In the genomic region with DNA sequence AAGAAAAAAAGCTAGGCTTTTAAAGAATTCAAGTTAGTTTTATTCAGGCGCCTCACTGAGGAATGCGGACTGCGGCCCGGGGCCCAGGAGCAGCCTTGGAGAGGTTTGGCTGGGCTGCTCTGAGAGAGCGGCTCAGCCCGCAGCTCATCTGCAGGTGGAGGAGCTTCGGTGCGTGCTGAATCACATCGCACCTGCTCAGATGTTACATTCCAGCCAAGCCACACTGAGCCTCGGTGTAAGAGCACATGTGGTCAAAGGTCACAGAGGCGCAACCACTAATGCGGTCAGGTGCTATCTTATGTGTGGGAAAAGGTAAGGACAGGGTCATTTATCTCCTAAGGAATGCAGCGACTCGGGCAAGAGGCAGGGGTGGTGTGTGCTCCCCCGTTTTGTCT, we compare ENCODE assay signal across 22 cellular contexts. TPM values are rescaled to one million over a fixed set of nuclear protein-coding genes. Genes with fewer than 3 reads are reported as not detected.
DNase-seq lines count a peak whose midpoint lies in the region; ATAC-seq and TF ChIP-seq lines count a peak whose summit lies in the region.
"Had no signal": no experiment of that assay in that cellular context is flagged by ENCODE, and none has a peak within 500 bp of the region (broad histone marks: within the 10 kb centered on the region; RNA-seq: fewer than 3 reads in every experiment).

No MANE protein-coding gene starts in this region.

- H3K23ac ChIP-seq in trophoblast cell (ENCODE audit: low read length), result no peak overlapping the region

- no peaks in the 10 kb centered on the region for H3K27me3 Mint-ChIP-seq in type B pancreatic cell
- H3K27me3 Mint-ChIP-seq: B cell had no signal

- no peak overlapping the region for H3K9ac ChIP-seq in trophoblast cell (ENCODE audit: low read length)

- H3K27ac Mint-ChIP-seq in type B pancreatic cell, result peak overlapping the region; percentile 65
- H3K27ac Mint-ChIP-seq: B cell had no signal

- no peak overlapping the region for H3K27ac ChIP-seq in trophoblast cell (ENCODE audit: low read depth, low read length)

- no peaks in the 10 kb centered on the region for H3K9me3 ChIP-seq in trophoblast cell (ENCODE audit: insufficient read depth, low read depth, low read length)

- no peak overlapping the region for H2AFZ ChIP-seq in trophoblast cell (ENCODE audit: insufficient read depth, low read length, poor library complexity)

- H3K79me2 ChIP-seq in trophoblast cell (ENCODE audit: control insufficient read depth, insufficient read depth, low read length, poor library complexity), result no peaks in the 10 kb centered on the region

- H3K27me3 ChIP-seq in trophoblast cell (ENCODE audit: insufficient read depth, low read length), result no peaks in the 10 kb centered on the region

- intact Hi-C loops in cardiac septum (cut with DNase I) (no loop called here), Right ventricle myocardium superior (cut with DNase I) (no loop called here)

- H3K4ac ChIP-seq in trophoblast cell (ENCODE audit: low read depth, low read length), result no peak overlapping the region

- no peak overlapping the region for H4K12ac ChIP-seq in trophoblast cell (ENCODE audit: low read depth, low read length)

- no peak for TF ChIP-seq CTCF in type B pancreatic cell (conservative IDR thresholded peaks at IDR 0.05)

- peak; percentile 51 for DNase-seq in cardiac septum (ENCODE audit: low spot score)
- no peak for DNase-seq in Right ventricle myocardium superior
- DNase-seq in left lobe of liver (ENCODE audit: low spot score), result peak; percentile 59
- DNase-seq in trophoblast cell, result peak; percentile 97 to 98
- DNase-seq in type B pancreatic cell (ENCODE audit: extremely low spot score, unreplicated experiment), result peak; percentile 49
- DNase-seq: COR-L47, GF-D8, GOT3, NCI-H1105 treated with DMSO at 0.1 percent for 48 hours, NCI-H1694, NCI-H510A, NCI-H774, OCI-M1, SHP77 treated with DMSO at 0.1 percent for 48 hours had no signal

- H4K8ac ChIP-seq in trophoblast cell (ENCODE audit: low read depth, low read length), result no peak overlapping the region

- H2AK5ac ChIP-seq in trophoblast cell (ENCODE audit: low read length), result no peak overlapping the region

- peaks cover 0 to 4% of the 10 kb centered on the region in 2 experiments for H3K4me1 ChIP-seq in trophoblast cell (ENCODE audit: control insufficient read depth in 1 of 2, insufficient read depth in 2 of 2, low read length in 2 of 2)

- H3K14ac ChIP-seq in trophoblast cell (ENCODE audit: low read length), result no peak overlapping the region

- peaks cover 5% of the 10 kb centered on the region for H3K4me1 Mint-ChIP-seq in type B pancreatic cell (ENCODE audit: unreplicated experiment)
- H3K4me1 Mint-ChIP-seq: B cell had no signal

- peaks cover 57% of the 10 kb centered on the region for H3K36me3 Mint-ChIP-seq in type B pancreatic cell

- no peak overlapping the region for H2BK120ac ChIP-seq in trophoblast cell (ENCODE audit: insufficient read depth, low read length, poor library complexity)

- H3K4me3 Mint-ChIP-seq in type B pancreatic cell, result peak overlapping the region; percentile 24
- H3K4me3 Mint-ChIP-seq: B cell had no signal

- H3K4me2 ChIP-seq in trophoblast cell (ENCODE audit: low read length), result no peak overlapping the region

- WGBS in trophoblast cell (ENCODE audit: extremely low coverage, insufficient coverage, insufficient read length), result no CpG with 5 or more reads among the region's 15 CpGs

- no peak overlapping the region for H2BK5ac ChIP-seq in trophoblast cell (ENCODE audit: low read depth, low read length, poor library complexity)

- H3K36me3 ChIP-seq in trophoblast cell (ENCODE audit: control insufficient read depth in 1 of 2, insufficient read depth in 2 of 2, low read length in 2 of 2), result peaks cover 82 to 87% of the 10 kb centered on the region in 2 experiments

- H3K18ac ChIP-seq in trophoblast cell (ENCODE audit: low read length), result no peak overlapping the region

- ATAC-seq in Right ventricle myocardium superior (ENCODE audit: poor library complexity), result no peak
- peak; percentile 40 for ATAC-seq in left lobe of liver
- no peak for ATAC-seq in HG03442 (IDR thresholded peaks at IDR 0.05; ENCODE audit: unreplicated experiment)
- ATAC-seq in GM21717 (IDR thresholded peaks at IDR 0.05; ENCODE audit: unreplicated experiment), result no peak
- no peak for ATAC-seq in GM18519 (IDR thresholded peaks at IDR 0.05; ENCODE audit: low FRiP score, unreplicated experiment)
- ATAC-seq: HCT116, K562 had no signal

- H3K4me3 ChIP-seq in trophoblast cell (ENCODE audit: low read depth, low read length), result no peak overlapping the region
- H3K4me3 ChIP-seq: K562 had no signal

- no peak overlapping the region for H2BK12ac ChIP-seq in trophoblast cell (ENCODE audit: low read length)

- H4K91ac ChIP-seq in trophoblast cell (ENCODE audit: low read depth, low read length), result no peak overlapping the region

- H3K9me3 Mint-ChIP-seq in type B pancreatic cell, result no peaks in the 10 kb centered on the region

- H3K79me1 ChIP-seq in trophoblast cell (ENCODE audit: low read length), result no peaks in the 10 kb centered on the region

RNA-seq across cellular contexts. Expression of a gene that starts 17.1 kb away (rescaled TPM):
- not detected for total RNA-seq in cardiac septum
- total RNA-seq in Right ventricle myocardium superior, result not detected
- 66.3 TPM for total RNA-seq in left lobe of liver
- 0.10 and 0.15 TPM in 2 replicates for polyA plus RNA-seq in trophoblast cell (2013)
- total RNA-seq in type B pancreatic cell (ENCODE audit: low replicate concordance), result 0.48 and 0.67 TPM in 2 replicates
- total RNA-seq: A172, K562, RPMI7951 had no signal
- polyA plus RNA-seq: K562 had no signal

RNA-seq across cellular contexts. Expression of a gene that starts 21.1 kb away (rescaled TPM):
- 65.7 TPM for total RNA-seq in cardiac septum
- 54.5 TPM for total RNA-seq in Right ventricle myocardium superior
- total RNA-seq in left lobe of liver, result 243 TPM
- 190 and 204 TPM in 2 replicates for polyA plus RNA-seq in trophoblast cell (2013)
- 197 and 248 TPM in 2 replicates for total RNA-seq in type B pancreatic cell (ENCODE audit: low replicate concordance)

Comparison
In these comparisons a context has a peak if more than half of its experiments do, and no peak if none do; other contexts are left out.
1. RNA of a gene that starts 17.1 kb away (total RNA-seq): 66.3 TPM in left lobe of liver (single experiment); 0.48 to 0.67 TPM in type B pancreatic cell, not detected in cardiac septum (single experiment) and not detected in Right ventricle myocardium superior (single experiment); every median in the first group is over 10 times any median in the second.